ENCODE assay signal across 25 cellular contexts in the genomic region with DNA sequence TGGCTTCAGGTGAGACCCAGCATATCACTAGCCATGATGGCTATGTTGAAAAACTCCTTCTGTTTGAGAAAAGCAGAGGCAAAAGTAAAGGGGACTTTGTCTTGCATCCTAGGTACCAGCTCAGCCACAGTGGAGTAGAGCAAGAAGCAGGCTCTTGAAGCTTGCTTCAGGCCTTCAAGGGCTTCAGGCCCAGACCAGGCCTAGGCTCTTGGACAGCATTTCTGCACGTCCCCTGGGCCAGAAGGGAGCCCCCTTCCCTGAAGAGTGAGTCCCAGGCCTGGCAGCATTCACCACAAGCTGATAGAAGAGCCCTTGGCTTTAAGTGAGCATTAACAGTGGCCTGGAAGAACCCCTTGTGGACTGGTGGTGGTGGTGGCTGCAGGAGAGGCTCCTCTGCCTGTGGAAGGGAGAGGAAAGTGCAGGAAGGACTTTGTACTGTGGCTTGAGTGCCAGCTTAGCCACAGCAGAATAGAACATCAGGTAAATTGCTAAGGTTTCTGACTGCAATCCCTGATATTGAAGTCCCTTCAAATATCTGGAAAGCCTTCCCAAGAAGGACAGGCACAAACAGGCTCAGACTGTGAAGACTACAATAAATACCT.
"Had no signal": no experiment of that assay in that cellular context is flagged by ENCODE, and none has a peak within 500 bp of the region (broad histone marks: within the 10 kb centered on the region; RNA-seq: fewer than 3 reads in every experiment).

No MANE protein-coding gene starts in this region.

- H3K9me3 Mint-ChIP-seq: activated naive CD4-positive, alpha-beta T cell treated with anti-CD3 and anti-CD28 coated beads, Interleukin-2, amount 10 ng/mL, durations not matched to agents 7 days and 5 days; central memory CD8-positive, alpha-beta T cell; endodermal cell had no signal

- H3K27me3 ChIP-seq: brain microvascular endothelial cell, dorsolateral prefrontal cortex had no signal

- H3K4me3 Mint-ChIP-seq: activated CD4-positive, alpha-beta memory T cell treated with anti-CD3 and anti-CD28 coated beads for 36 hours; activated CD4-positive, alpha-beta T cell treated with anti-CD3 and anti-CD28 coated beads for 36 hours; activated CD4-positive, alpha-beta T cell treated with anti-CD3 and anti-CD28 coated beads, Interleukin-2, amount 10 ng/mL, durations not matched to agents 24 days and 14 days; activated naive CD4-positive, alpha-beta T cell treated with anti-CD3 and anti-CD28 coated beads, Interleukin-2, amount 10 ng/mL, durations not matched to agents 7 days and 5 days; activated T-cell treated with anti-CD3 and anti-CD28 coated beads, Interleukin-2, amount 50 U/mL, for 24 hours; activated T-cell treated with anti-CD3 and anti-CD28 coated beads, Interleukin-2, amount 50 U/mL, for 72 hours; central memory CD8-positive, alpha-beta T cell; dendritic cell treated with granulocyte-macrophage colony-stimulating factor and Interleukin-4, amounts not matched to agents 40 ng/mL and 50 ng/mL, for 4 days; endodermal cell had no signal

- ATAC-seq: activated CD4-positive, alpha-beta T cell treated with anti-CD3 and anti-CD28 coated beads for 36 hours; activated naive CD4-positive, alpha-beta T cell treated with anti-CD3 and anti-CD28 coated beads, Interleukin-2, amount 50 U/mL, for 72 hours; activated T-cell treated with anti-CD3 and anti-CD28 coated beads, Interleukin-2, amount 50 U/mL, for 72 hours; esophagus mucosa had no signal

- H3K27ac Mint-ChIP-seq: activated CD4-positive, alpha-beta memory T cell treated with anti-CD3 and anti-CD28 coated beads for 36 hours; activated CD4-positive, alpha-beta T cell treated with anti-CD3 and anti-CD28 coated beads for 36 hours; activated CD4-positive, alpha-beta T cell treated with anti-CD3 and anti-CD28 coated beads, Interleukin-2, amount 10 ng/mL, durations not matched to agents 24 days and 14 days; activated naive CD4-positive, alpha-beta T cell treated with anti-CD3 and anti-CD28 coated beads, Interleukin-2, amount 10 ng/mL, durations not matched to agents 7 days and 5 days; activated naive CD4-positive, alpha-beta T cell treated with anti-CD3 and anti-CD28 coated beads, Interleukin-2, amount 50 U/mL, for 72 hours; activated T-cell treated with anti-CD3 and anti-CD28 coated beads, Interleukin-2, amount 50 U/mL, for 24 hours; activated T-cell treated with anti-CD3 and anti-CD28 coated beads, Interleukin-2, amount 50 U/mL, for 72 hours; dendritic cell treated with granulocyte-macrophage colony-stimulating factor and Interleukin-4, amounts not matched to agents 40 ng/mL and 50 ng/mL, for 4 days; endodermal cell had no signal

- H3K36me3 ChIP-seq: brain microvascular endothelial cell had no signal

- DNase-seq: activated CD4-positive, alpha-beta memory T cell treated with anti-CD3 and anti-CD28 coated beads for 36 hours; activated CD4-positive, alpha-beta T cell treated with anti-CD3 and anti-CD28 coated beads for 36 hours; activated CD4-positive, alpha-beta T cell treated with anti-CD3 and anti-CD28 coated beads, Interleukin-2, amount 10 ng/mL, durations not matched to agents 24 days and 14 days; activated CD4-positive, CD25-positive, alpha-beta regulatory T cell; activated CD4-positive, CD25-positive, alpha-beta regulatory T cell treated with anti-CD3 and anti-CD28 coated beads, Interleukin-2, amount 50 U/mL, for 72 hours; activated CD8-positive, alpha-beta memory T cell treated with anti-CD3 and anti-CD28 coated beads, Interleukin-2, amount 50 U/mL, for 48 hours; activated gamma-delta T cell; activated naive CD4-positive, alpha-beta T cell; activated naive CD4-positive, alpha-beta T cell treated with anti-CD3 and anti-CD28 coated beads, Interleukin-2, amount 10 ng/mL, durations not matched to agents 7 days and 5 days; activated T-cell treated with anti-CD3 and anti-CD28 coated beads for 4 hours; activated T-cell treated with anti-CD3 and anti-CD28 coated beads, Interleukin-2, amount 50 U/mL, for 24 hours; activated T-cell treated with anti-CD3 and anti-CD28 coated beads, Interleukin-2, amount 50 U/mL, for 72 hours; amniotic stem cell; anterior cingulate cortex; brain microvascular endothelial cell; dorsolateral prefrontal cortex; effector memory CD4-positive, alpha-beta T cell; endodermal cell; foreskin fibroblast; T-helper 2 cell had no signal

- H3K4me3 ChIP-seq: coronary artery, dorsolateral prefrontal cortex had no signal

- H3K27ac ChIP-seq: brain microvascular endothelial cell, coronary artery, dorsolateral prefrontal cortex had no signal

- H3K27me3 Mint-ChIP-seq: activated CD4-positive, alpha-beta memory T cell treated with anti-CD3 and anti-CD28 coated beads for 36 hours; activated CD4-positive, alpha-beta T cell treated with anti-CD3 and anti-CD28 coated beads for 36 hours had no signal

- H3K4me1 Mint-ChIP-seq: activated CD4-positive, alpha-beta T cell treated with anti-CD3 and anti-CD28 coated beads for 36 hours; activated CD4-positive, alpha-beta T cell treated with anti-CD3 and anti-CD28 coated beads, Interleukin-2, amount 10 ng/mL, durations not matched to agents 24 days and 14 days; activated naive CD4-positive, alpha-beta T cell treated with anti-CD3 and anti-CD28 coated beads, Interleukin-2, amount 10 ng/mL, durations not matched to agents 7 days and 5 days; central memory CD8-positive, alpha-beta T cell; endodermal cell had no signal

- H3K36me3 Mint-ChIP-seq: activated CD4-positive, alpha-beta memory T cell treated with anti-CD3 and anti-CD28 coated beads for 36 hours; activated naive CD4-positive, alpha-beta T cell treated with anti-CD3 and anti-CD28 coated beads, Interleukin-2, amount 10 ng/mL, durations not matched to agents 7 days and 5 days had no signal
